In genomic region chr3:115903843-115904242, GRCh38 we compare ENCODE assay signal across 21 cellular contexts.
"Had no signal": no experiment of that assay in that cellular context is flagged by ENCODE, and none has a peak within 500 bp of the region (broad histone marks: within the 10 kb centered on the region; RNA-seq: fewer than 3 reads in every experiment).

No MANE protein-coding gene starts in this region.

- FAIRE-seq: small intestine had no signal

- H3K4me3 ChIP-seq: coronary artery, gastroesophageal sphincter, heart right ventricle, mucosa of descending colon, ovary, psoas muscle had no signal

- DNase-seq: activated CD4-positive, alpha-beta T cell treated with anti-CD3 and anti-CD28 coated beads, Interleukin-2, amount 10 ng/mL, durations not matched to agents 7 days and 5 days; activated CD8-positive, alpha-beta T cell treated with anti-CD3 and anti-CD28 coated beads, Interleukin-2, amount 10 ng/mL, durations not matched to agents 7 days and 5 days; activated naive CD4-positive, alpha-beta T cell treated with Interleukin-2 at 50 U/mL for 16 hours; activated T-cell treated with anti-CD3 and anti-CD28 coated beads, Interleukin-2, amount 50 U/mL, for 24 hours; central memory CD4-positive, alpha-beta T cell; erythroblast; heart right ventricle; mesenchymal stem cell; mucosa of descending colon; naive thymus-derived CD4-positive, alpha-beta T cell; ovary; psoas muscle; right cardiac atrium; small intestine; stimulated activated CD4-positive, alpha-beta T cell treated with anti-CD3 and anti-CD28 coated beads, Interleukin-15, amount 100 ng/mL, for 24 hours; stimulated activated CD4-positive, alpha-beta T cell treated with anti-CD3 and anti-CD28 coated beads, Interleukin-2, amount 100 ng/mL, for 48 hours; stimulated activated naive CD8-positive, alpha-beta T cell treated with anti-CD3 and anti-CD28 coated beads, Interleukin-15, amount 100 ng/mL, for 72 hours; T1000 had no signal

- ATAC-seq: activated CD4-positive, CD25-positive, alpha-beta regulatory T cell treated with anti-CD3 and anti-CD28 coated beads, Interleukin-2, amount 50 U/mL, for 24 hours; activated CD8-positive, alpha-beta T cell treated with anti-CD3 and anti-CD28 coated beads, Interleukin-2, amount 10 ng/mL, durations not matched to agents 7 days and 5 days; gastroesophageal sphincter; heart right ventricle; mucosa of descending colon; naive thymus-derived CD4-positive, alpha-beta T cell; psoas muscle; right cardiac atrium; stimulated activated naive CD8-positive, alpha-beta T cell treated with anti-CD3 and anti-CD28 coated beads, Interleukin-15, amount 100 ng/mL, for 72 hours had no signal
